In genomic region chr2:106304612-106305184, GRCh38 we compare ENCODE assay signal across 29 cellular contexts.
"Had no signal": no experiment of that assay in that cellular context is flagged by ENCODE, and none has a peak within 500 bp of the region (broad histone marks: within the 10 kb centered on the region; RNA-seq: fewer than 3 reads in every experiment).

No MANE protein-coding gene starts in this region.

- H3K27ac Mint-ChIP-seq: activated CD4-positive, alpha-beta memory T cell treated with anti-CD3 and anti-CD28 coated beads, Interleukin-2, amount 10 ng/mL, durations not matched to agents 7 days and 5 days; activated CD4-positive, alpha-beta T cell treated with anti-CD3 and anti-CD28 coated beads, Interleukin-2, amount 10 ng/mL, durations not matched to agents 7 days and 5 days; activated naive CD4-positive, alpha-beta T cell treated with anti-CD3 and anti-CD28 coated beads, Interleukin-2, amount 10 ng/mL, durations not matched to agents 7 days and 5 days; activated naive CD4-positive, alpha-beta T cell treated with anti-CD3 and anti-CD28 coated beads, Interleukin-2, amount 50 U/mL, for 72 hours; activated naive CD8-positive, alpha-beta T cell treated with anti-CD3 and anti-CD28 coated beads, Interleukin-2, amount 10 ng/mL, durations not matched to agents 7 days and 5 days; activated T-cell treated with anti-CD3 and anti-CD28 coated beads, Interleukin-2, amount 50 U/mL, for 24 hours; activated T-cell treated with anti-CD3 and anti-CD28 coated beads, Interleukin-2, amount 50 U/mL, for 72 hours; dendritic cell treated with granulocyte-macrophage colony-stimulating factor and Interleukin-4, amounts not matched to agents 40 ng/mL and 50 ng/mL, for 4 days; effector memory CD8-positive, alpha-beta T cell had no signal

- H3K27me3 Mint-ChIP-seq: activated T-cell treated with anti-CD3 and anti-CD28 coated beads, Interleukin-2, amount 50 U/mL, for 24 hours; dendritic cell treated with granulocyte-macrophage colony-stimulating factor and Interleukin-4, amounts not matched to agents 40 ng/mL and 50 ng/mL, for 4 days; effector memory CD8-positive, alpha-beta T cell had no signal

- H3K4me1 Mint-ChIP-seq: activated CD4-positive, alpha-beta T cell treated with anti-CD3 and anti-CD28 coated beads, Interleukin-2, amount 10 ng/mL, durations not matched to agents 7 days and 5 days; activated naive CD4-positive, alpha-beta T cell treated with anti-CD3 and anti-CD28 coated beads, Interleukin-2, amount 10 ng/mL, durations not matched to agents 7 days and 5 days; activated naive CD8-positive, alpha-beta T cell treated with anti-CD3 and anti-CD28 coated beads, Interleukin-2, amount 10 ng/mL, durations not matched to agents 7 days and 5 days; central memory CD8-positive, alpha-beta T cell had no signal

- H3K4me1 ChIP-seq: esophagus muscularis mucosa, foreskin keratinocyte, gastrocnemius medialis had no signal

- H3K27ac ChIP-seq: brain microvascular endothelial cell, coronary artery, dorsolateral prefrontal cortex, esophagus muscularis mucosa, foreskin keratinocyte, gastrocnemius medialis had no signal

- ATAC-seq: activated naive CD4-positive, alpha-beta T cell treated with anti-CD3 and anti-CD28 coated beads, Interleukin-2, amount 50 U/mL, for 72 hours; activated T-cell treated with anti-CD3 and anti-CD28 coated beads, Interleukin-2, amount 50 U/mL, for 72 hours; effector memory CD8-positive, alpha-beta T cell; foreskin keratinocyte; gastrocnemius medialis had no signal

- H3K4me3 ChIP-seq: coronary artery, dorsolateral prefrontal cortex, esophagus muscularis mucosa, gastrocnemius medialis had no signal

- H3K36me3 ChIP-seq: brain microvascular endothelial cell, esophagus muscularis mucosa, gastrocnemius medialis had no signal

- FAIRE-seq: astrocyte, bronchial epithelial cell had no signal

- H3K36me3 Mint-ChIP-seq: activated naive CD4-positive, alpha-beta T cell treated with anti-CD3 and anti-CD28 coated beads, Interleukin-2, amount 10 ng/mL, durations not matched to agents 7 days and 5 days; activated naive CD4-positive, alpha-beta T cell treated with anti-CD3 and anti-CD28 coated beads, Interleukin-2, amount 50 U/mL, for 72 hours; activated naive CD8-positive, alpha-beta T cell treated with anti-CD3 and anti-CD28 coated beads, Interleukin-2, amount 10 ng/mL, durations not matched to agents 7 days and 5 days had no signal

- H3K27me3 ChIP-seq: brain microvascular endothelial cell, dorsolateral prefrontal cortex, esophagus muscularis mucosa, gastrocnemius medialis had no signal

- H3K4me3 Mint-ChIP-seq: activated CD4-positive, alpha-beta memory T cell treated with anti-CD3 and anti-CD28 coated beads, Interleukin-2, amount 10 ng/mL, durations not matched to agents 7 days and 5 days; activated CD4-positive, alpha-beta T cell treated with anti-CD3 and anti-CD28 coated beads, Interleukin-2, amount 10 ng/mL, durations not matched to agents 7 days and 5 days; activated naive CD4-positive, alpha-beta T cell treated with anti-CD3 and anti-CD28 coated beads, Interleukin-2, amount 10 ng/mL, durations not matched to agents 7 days and 5 days; activated naive CD8-positive, alpha-beta T cell treated with anti-CD3 and anti-CD28 coated beads, Interleukin-2, amount 10 ng/mL, durations not matched to agents 7 days and 5 days; activated T-cell treated with anti-CD3 and anti-CD28 coated beads, Interleukin-2, amount 50 U/mL, for 24 hours; activated T-cell treated with anti-CD3 and anti-CD28 coated beads, Interleukin-2, amount 50 U/mL, for 72 hours; central memory CD8-positive, alpha-beta T cell; dendritic cell treated with granulocyte-macrophage colony-stimulating factor and Interleukin-4, amounts not matched to agents 40 ng/mL and 50 ng/mL, for 4 days; effector memory CD8-positive, alpha-beta T cell had no signal

- DNase-seq: activated CD4-positive, alpha-beta memory T cell treated with anti-CD3 and anti-CD28 coated beads, Interleukin-2, amount 10 ng/mL, durations not matched to agents 7 days and 5 days; activated CD4-positive, alpha-beta T cell treated with anti-CD3 and anti-CD28 coated beads for 1 hour; activated CD4-positive, alpha-beta T cell treated with anti-CD3 and anti-CD28 coated beads for 4 hours; activated CD4-positive, alpha-beta T cell treated with anti-CD3 and anti-CD28 coated beads, Interleukin-2, amount 10 ng/mL, durations not matched to agents 7 days and 5 days; activated CD4-positive, alpha-beta T cell treated with anti-CD3 and anti-CD28 coated beads, Interleukin-2, amount 50 U/mL, for 4 hours; activated CD8-positive, alpha-beta memory T cell treated with anti-CD3 and anti-CD28 coated beads, Interleukin-2, amount 50 U/mL, for 48 hours; activated gamma-delta T cell; activated naive CD4-positive, alpha-beta T cell; activated naive CD4-positive, alpha-beta T cell treated with anti-CD3 and anti-CD28 coated beads, Interleukin-2, amount 10 ng/mL, durations not matched to agents 7 days and 5 days; activated naive CD8-positive, alpha-beta T cell treated with anti-CD3 and anti-CD28 coated beads, Interleukin-2, amount 10 ng/mL, durations not matched to agents 7 days and 5 days; activated T-cell treated with anti-CD3 and anti-CD28 coated beads for 4 hours; activated T-cell treated with anti-CD3 and anti-CD28 coated beads, Interleukin-2, amount 50 U/mL, for 24 hours; activated T-cell treated with anti-CD3 and anti-CD28 coated beads, Interleukin-2, amount 50 U/mL, for 72 hours; anterior cingulate cortex; brain microvascular endothelial cell; dorsolateral prefrontal cortex; effector memory CD8-positive, alpha-beta T cell; erythroblast; foreskin keratinocyte; gastrocnemius medialis; glutamatergic neuron; T-helper 2 cell had no signal

- H3K9me3 ChIP-seq: esophagus muscularis mucosa, gastrocnemius medialis had no signal

- H3K9me3 Mint-ChIP-seq: activated CD4-positive, alpha-beta memory T cell treated with anti-CD3 and anti-CD28 coated beads, Interleukin-2, amount 10 ng/mL, durations not matched to agents 7 days and 5 days; activated CD4-positive, alpha-beta T cell treated with anti-CD3 and anti-CD28 coated beads, Interleukin-2, amount 10 ng/mL, durations not matched to agents 7 days and 5 days; activated naive CD4-positive, alpha-beta T cell treated with anti-CD3 and anti-CD28 coated beads, Interleukin-2, amount 10 ng/mL, durations not matched to agents 7 days and 5 days; activated naive CD4-positive, alpha-beta T cell treated with anti-CD3 and anti-CD28 coated beads, Interleukin-2, amount 50 U/mL, for 72 hours; activated naive CD8-positive, alpha-beta T cell treated with anti-CD3 and anti-CD28 coated beads, Interleukin-2, amount 10 ng/mL, durations not matched to agents 7 days and 5 days; activated T-cell treated with anti-CD3 and anti-CD28 coated beads, Interleukin-2, amount 50 U/mL, for 24 hours; activated T-cell treated with anti-CD3 and anti-CD28 coated beads, Interleukin-2, amount 50 U/mL, for 72 hours; central memory CD8-positive, alpha-beta T cell; effector memory CD8-positive, alpha-beta T cell had no signal
